9 cellular contexts compared by ENCODE assay signal in the genomic region with DNA sequence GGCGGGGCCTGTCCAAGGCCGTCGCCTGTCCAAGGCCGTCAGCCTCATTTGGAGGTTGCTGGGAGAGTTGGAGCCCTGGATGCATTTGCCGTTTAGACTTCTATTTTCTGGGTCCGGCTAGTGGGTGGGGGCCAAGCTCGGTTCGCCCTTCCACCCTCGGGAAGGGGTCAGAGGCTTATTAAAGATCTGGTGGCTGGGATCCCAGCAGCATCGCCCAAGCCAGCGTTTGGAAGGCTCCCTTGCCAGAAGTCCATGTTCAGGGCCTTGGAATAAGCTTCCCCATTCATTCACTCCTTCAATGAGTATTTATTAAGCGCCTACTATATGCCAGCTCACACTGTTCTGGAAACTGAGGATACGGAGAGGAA. TPM values are rescaled to one million over a fixed set of nuclear protein-coding genes. Genes with fewer than 3 reads are reported as not detected.
DNase-seq lines count a peak whose midpoint lies in the region; ATAC-seq and TF ChIP-seq lines count a peak whose summit lies in the region.
"Had no signal": no experiment of that assay in that cellular context is flagged by ENCODE, and none has a peak within 500 bp of the region (broad histone marks: within the 10 kb centered on the region; RNA-seq: fewer than 3 reads in every experiment).

No MANE protein-coding gene starts in this region.

- peaks cover 17% of the 10 kb centered on the region for H3K36me3 Mint-ChIP-seq in stimulated activated naive CD8-positive, alpha-beta T cell treated with anti-CD3 and anti-CD28 coated beads, Interleukin-15, Interleukin-2, amounts not matched to agents 100 ng/mL and 50 ng/mL, for 24 hours (ENCODE audit: low read depth)
- H3K36me3 Mint-ChIP-seq in naive B cell: no peaks in the 10 kb centered on the region

- no peaks in the 10 kb centered on the region for H3K9me3 ChIP-seq in breast epithelium

- no peaks in the 10 kb centered on the region for H3K36me3 ChIP-seq in breast epithelium

- no peak for TF ChIP-seq POLR2A in breast epithelium (IDR thresholded peaks at IDR 0.05)

- no peaks in the 10 kb centered on the region for H3K9me3 Mint-ChIP-seq in stimulated activated naive CD8-positive, alpha-beta T cell treated with anti-CD3 and anti-CD28 coated beads, Interleukin-15, Interleukin-2, amounts not matched to agents 100 ng/mL and 50 ng/mL, for 24 hours
- no peaks in the 10 kb centered on the region for H3K9me3 Mint-ChIP-seq in naive B cell

- intact Hi-C loops in breast epithelium (cut with DNase I; ENCODE audit: low total_unique reads): no loop called here

- peak overlapping the region; percentile 86 for H3K27ac Mint-ChIP-seq in stimulated activated naive CD8-positive, alpha-beta T cell treated with anti-CD3 and anti-CD28 coated beads, Interleukin-15, Interleukin-2, amounts not matched to agents 100 ng/mL and 50 ng/mL, for 24 hours
- peak overlapping the region in 5 of 6 donors; percentile 34 to 98 (median 84) for H3K27ac Mint-ChIP-seq in naive B cell

- H3K27me3 ChIP-seq in breast epithelium: peaks cover 0 to 6% of the 10 kb centered on the region in 2 donors

- no peak for TF ChIP-seq CTCF in breast epithelium (IDR thresholded peaks at IDR 0.05)

- no peak for DNase-seq in stimulated activated naive CD8-positive, alpha-beta T cell treated with anti-CD3 and anti-CD28 coated beads, Interleukin-15, Interleukin-2, amounts not matched to agents 100 U/mL and 50 U/mL, for 24 hours
- DNase-seq in breast epithelium (ENCODE audit: low spot score in 2 of 2): no peak
- DNase-seq in naive B cell: no peak
- no peak for DNase-seq in ureter (ENCODE audit: low spot score)
- DNase-seq in activated effector memory CD4-positive, alpha-beta T cell treated with Interleukin-2 at 50 U/mL for 16 hours: no peak
- no peak for DNase-seq in HuH-7.5 (ENCODE audit: low spot score)
- DNase-seq: SIG-M5 had no signal

- peak overlapping the region; percentile 57 to 76 (median 72) for H3K4me3 ChIP-seq in breast epithelium

- ATAC-seq in stimulated activated naive CD8-positive, alpha-beta T cell treated with anti-CD3 and anti-CD28 coated beads, Interleukin-15, Interleukin-2, amounts not matched to agents 100 U/mL and 50 U/mL, for 24 hours: no peak
- ATAC-seq in naive B cell (ENCODE audit: low read depth in 2 of 2) (no peak), GM21529 (IDR thresholded peaks at IDR 0.05; ENCODE audit: unreplicated experiment) (no peak)

- H3K4me1 ChIP-seq in breast epithelium: no peaks in the 10 kb centered on the region

- H3K27me3 Mint-ChIP-seq in stimulated activated naive CD8-positive, alpha-beta T cell treated with anti-CD3 and anti-CD28 coated beads, Interleukin-15, Interleukin-2, amounts not matched to agents 100 ng/mL and 50 ng/mL, for 24 hours: peaks cover 11% of the 10 kb centered on the region
- H3K27me3 Mint-ChIP-seq in naive B cell: peaks cover 8 to 29% (median 12%) of the 10 kb centered on the region in 3 donors

- peak overlapping the region; percentile 78 for H3K4me3 Mint-ChIP-seq in stimulated activated naive CD8-positive, alpha-beta T cell treated with anti-CD3 and anti-CD28 coated beads, Interleukin-15, Interleukin-2, amounts not matched to agents 100 ng/mL and 50 ng/mL, for 24 hours
- peak overlapping the region; percentile 78 to 95 (median 90) for H3K4me3 Mint-ChIP-seq in naive B cell

- H3K4me1 Mint-ChIP-seq in stimulated activated naive CD8-positive, alpha-beta T cell treated with anti-CD3 and anti-CD28 coated beads, Interleukin-15, Interleukin-2, amounts not matched to agents 100 ng/mL and 50 ng/mL, for 24 hours (ENCODE audit: low read depth): peaks cover 47% of the 10 kb centered on the region
- H3K4me1 Mint-ChIP-seq in naive B cell: peaks cover 34 to 47% (median 39%) of the 10 kb centered on the region in 3 donors

- peak overlapping the region; percentile 64 to 69 for H3K27ac ChIP-seq in breast epithelium

RNA-seq across cellular contexts. Expression of gene DOCK10, which starts 0.5 kb away (rescaled TPM):
- total RNA-seq in breast epithelium (10 to 100 TPM; 13.8 to 23.9 (median 15.4) TPM), ureter (9.6 TPM)
- polyA plus RNA-seq in naive B cell (ENCODE audit: low read depth in 6 of 6): 10 to 100 TPM; 18.4 to 29.9 (median 21.6) TPM
